In the genomic region with DNA sequence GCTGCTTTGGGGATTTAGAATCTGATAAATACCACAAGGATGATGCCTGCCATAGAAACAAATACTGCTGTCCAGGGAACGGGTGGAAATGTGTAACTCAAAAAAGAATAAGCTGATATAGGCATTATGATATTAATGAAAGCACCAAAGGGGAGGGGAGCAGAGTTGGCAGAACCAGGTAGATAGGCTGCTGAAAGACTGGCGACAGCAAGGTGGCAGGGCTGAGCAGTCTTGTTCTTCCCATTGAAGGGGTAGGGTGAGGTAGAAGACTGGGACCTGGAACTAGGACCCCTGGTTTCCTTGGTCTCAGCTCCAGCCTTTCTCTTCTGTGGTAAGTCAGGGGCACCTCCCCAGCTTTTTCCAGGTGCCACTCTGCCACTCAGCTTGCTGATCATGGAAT, we compare ENCODE assay signal across 10 cellular contexts. TPM values are rescaled to one million over a fixed set of nuclear protein-coding genes. Genes with fewer than 3 reads are reported as not detected.
DNase-seq lines count a peak whose midpoint lies in the region; ATAC-seq, FAIRE-seq and TF ChIP-seq lines count a peak whose summit lies in the region.
"Had no signal": no experiment of that assay in that cellular context is flagged by ENCODE, and none has a peak within 500 bp of the region (broad histone marks: within the 10 kb centered on the region; RNA-seq: fewer than 3 reads in every experiment).

No MANE protein-coding gene starts in this region.

- H2AFZ ChIP-seq in GM12878 (ENCODE audit: control insufficient read depth, low read depth, low read length) (no peak overlapping the region), keratinocyte (ENCODE audit: control insufficient read depth, low read length) (no peak overlapping the region)

- no peak overlapping the region for H3K27ac ChIP-seq in GM12878 (ENCODE audit: control insufficient read depth, insufficient read depth)
- no peak overlapping the region for H3K27ac ChIP-seq in keratinocyte (ENCODE audit: control insufficient read depth, insufficient read depth, low read length)

- H3K9me3 ChIP-seq in GM12878 (replicated peaks; ENCODE audit: control insufficient read depth, insufficient read depth, low read length) (no peaks in the 10 kb centered on the region), keratinocyte (ENCODE audit: control insufficient read depth, low read depth, low read length) (no peaks in the 10 kb centered on the region)

- TF ChIP-seq RAD21 in GM12878 (IDR thresholded peaks at IDR 0.05; ENCODE audit: insufficient read depth, low read depth, low read length): peak; percentile 31

- no peaks in the 10 kb centered on the region for H3K9me3 Mint-ChIP-seq in HFFc6
- no peaks in the 10 kb centered on the region for H3K9me3 Mint-ChIP-seq in activated naive CD4-positive, alpha-beta T cell treated with anti-CD3 and anti-CD28 coated beads, Interleukin-2, amount 50 U/mL, for 72 hours
- H3K9me3 Mint-ChIP-seq: activated B cell treated with CpG ODN at 0.5 μM for 24 hours had no signal

- peak; percentile 16 for DNase-seq in Caki2 (ENCODE audit: low read depth)
- DNase-seq in HFFc6: no peak
- no peak for DNase-seq in GM12878 (ENCODE audit: low read depth, low spot score)
- DNase-seq in keratinocyte (ENCODE audit: low read depth, low spot score): no peak
- DNase-seq in stimulated activated CD4-positive, alpha-beta T cell treated with anti-CD3 and anti-CD28 coated beads, Interleukin-4, amount 100 ng/mL, for 1 hour: no peak
- no peak for DNase-seq in activated naive CD4-positive, alpha-beta T cell treated with anti-CD3 and anti-CD28 coated beads, Interleukin-2, amount 50 U/mL, for 72 hours (ENCODE audit: low spot score in 2 of 2)
- no peak for DNase-seq in T-helper 1 cell
- DNase-seq in DMS79 (lab: John Stamatoyannopoulos, UW): no peak
- DNase-seq: activated B cell treated with CpG ODN at 0.5 μM for 24 hours, foreskin fibroblast had no signal

- RAD21 ChIA-PET in GM12878 (lab: Charles Lee; ENCODE audit: unreplicated experiment): interaction anchor here (0.7 to 10.0 kb wide), 27 partner anchors 8 to 227 kb away, joined by 3 to 306 read pairs (median 6); partner anchors contain the start of genes NCBP1, TDRD7, TMOD1 and TSTD2

- in situ Hi-C loops in Caki2 (cut with HindIII; ENCODE audit: low pct_unique_long_range_greater_than_20kb, low sequenced_read_pairs) (no loop called here), GM12878 (cut with MboI) (no loop called here)

- BruUV-seq in GM12878 (replicated peaks; lab: Mats Ljungman, UMichigan): no TSS peak

- WGBS in GM12878 (ENCODE audit: insufficient coverage, insufficient replicate concordance, low lambda C conversion rate, missing lambda C conversion rate): 79% methylated on average over 2 of the region's 2 CpGs

- H3K79me2 ChIP-seq in GM12878 (ENCODE audit: control insufficient read depth, insufficient read depth, low read length): no peaks in the 10 kb centered on the region
- no peaks in the 10 kb centered on the region for H3K79me2 ChIP-seq in keratinocyte (ENCODE audit: control insufficient read depth, insufficient read depth, low read length)

- ATAC-seq in GM12878: peak; percentile 52
- ATAC-seq in activated naive CD4-positive, alpha-beta T cell treated with anti-CD3 and anti-CD28 coated beads, Interleukin-2, amount 50 U/mL, for 72 hours: no peak

- SMC1A ChIA-PET in GM12878 (lab: Charles Lee; ENCODE audit: uncharacterized antibody, unreplicated experiment): interaction anchor here (0.7 to 11.4 kb wide), 39 partner anchors 8 to 862 kb away, joined by 3 to 377 read pairs (median 7); partner anchors contain the start of genes NCBP1, TMOD1 and TSTD2

- H3K4me3 ChIP-seq in GM12878 (no peak overlapping the region), keratinocyte (ENCODE audit: control insufficient read depth in 2 of 3, extremely low read depth in 1 of 3, insufficient read depth in 2 of 3, low read depth in 1 of 3, low read length in 3 of 3) (no peak overlapping the region)

- dilution Hi-C loops in keratinocyte (cut with MboI; ENCODE audit: extremely low pct_ligation_motif_present, low sequenced_read_pairs): no loop called here

- intact Hi-C loops in GM12878 (cut with micrococcal nuclease; ENCODE audit: unreplicated experiment): no loop called here

- H4K20me1 ChIP-seq in GM12878 (ENCODE audit: control insufficient read depth, insufficient read depth): no peaks in the 10 kb centered on the region
- no peaks in the 10 kb centered on the region for H4K20me1 ChIP-seq in keratinocyte (ENCODE audit: control insufficient read depth, extremely low read depth, insufficient read depth, low read length)

- no peak overlapping the region for H3K4me3 Mint-ChIP-seq in HFFc6
- H3K4me3 Mint-ChIP-seq: activated B cell treated with CpG ODN at 0.5 μM for 24 hours had no signal

- no peaks in the 10 kb centered on the region; the same call in 1 of the 2 replicates for H3K27me3 Mint-ChIP-seq in HFFc6 (ENCODE audit: insufficient read depth)
- H3K27me3 Mint-ChIP-seq: activated B cell treated with CpG ODN at 0.5 μM for 24 hours had no signal

- H3K9ac ChIP-seq in GM12878 (ENCODE audit: control insufficient read depth, insufficient read depth, low read length): no peak overlapping the region
- H3K9ac ChIP-seq in keratinocyte (ENCODE audit: control insufficient read depth, extremely low read depth, insufficient read depth, low read length): no peak overlapping the region

- no peak for TF ChIP-seq POLR2A in GM12878 (IDR thresholded peaks at IDR 0.05; ENCODE audit: low read depth, low read length)

- H3K9me1 ChIP-seq in keratinocyte (ENCODE audit: control insufficient read depth, extremely low read depth, insufficient read depth, low read length): no peaks in the 10 kb centered on the region

- POLR2A ChIA-PET in GM12878 (lab: Charles Lee): interaction anchor here (0.7 to 4.5 kb wide), 6 partner anchors 32 to 164 kb away, joined by 3 to 35 read pairs (median 6); partner anchors contain the start of genes NCBP1, TDRD7, TMOD1 and TSTD2

- TF ChIP-seq EP300 in GM12878 (IDR thresholded peaks at IDR 0.05; ENCODE audit: borderline replicate concordance in 1 of 2, control insufficient read depth in 1 of 2, low read depth in 2 of 2, low read length in 2 of 2): no peak

- H3K36me3 ChIP-seq in GM12878 (ENCODE audit: control insufficient read depth in 2 of 2, insufficient read depth in 2 of 2, low read length in 1 of 2) (peaks cover 0 to 3% of the 10 kb centered on the region in 2 experiments; a peak in 2 of 4 replicates), keratinocyte (ENCODE audit: control insufficient read depth in 2 of 2, extremely low read depth in 1 of 2, insufficient read depth in 2 of 2, low read length in 2 of 2) (no peaks in the 10 kb centered on the region)

- H3K4me2 ChIP-seq in GM12878 (ENCODE audit: control insufficient read depth, insufficient read depth) (no peak overlapping the region), keratinocyte (ENCODE audit: control insufficient read depth, extremely low read depth, insufficient read depth, low read depth, low read length) (no peak overlapping the region)

- no peaks in the 10 kb centered on the region for H3K27me3 ChIP-seq in GM12878 (replicated peaks in 1 of 2; ENCODE audit: control insufficient read depth in 2 of 2, insufficient read depth in 2 of 2, low read length in 1 of 2)
- H3K27me3 ChIP-seq in keratinocyte (ENCODE audit: control insufficient read depth, extremely low read depth, insufficient read depth, low read length): no peaks in the 10 kb centered on the region

- peaks cover 13% of the 10 kb centered on the region for H3K4me1 Mint-ChIP-seq in HFFc6 (ENCODE audit: low read depth)
- H3K4me1 Mint-ChIP-seq: activated B cell treated with CpG ODN at 0.5 μM for 24 hours had no signal

- H3K36me3 Mint-ChIP-seq in HFFc6 (ENCODE audit: low read depth): peaks cover 3% of the 10 kb centered on the region; the same call in 1 of the 2 replicates
- H3K36me3 Mint-ChIP-seq in activated naive CD4-positive, alpha-beta T cell treated with anti-CD3 and anti-CD28 coated beads, Interleukin-2, amount 50 U/mL, for 72 hours: no peaks in the 10 kb centered on the region

- CTCF ChIA-PET in GM12878 (lab: Yijun Ruan, JAX): interaction anchor here (0.7 to 14.9 kb wide), 43 partner anchors 9 to 614 kb away, joined by 3 to 573 read pairs (median 7); partner anchors contain the start of genes NCBP1, TDRD7, TMOD1 and TSTD2

- FAIRE-seq in GM12878 (lab: Jason Lieb, UNC) (no peak), keratinocyte (lab: Jason Lieb, UNC) (no peak)

- no peak overlapping the region for H3K27ac Mint-ChIP-seq in HFFc6
- H3K27ac Mint-ChIP-seq in activated naive CD4-positive, alpha-beta T cell treated with anti-CD3 and anti-CD28 coated beads, Interleukin-2, amount 50 U/mL, for 72 hours: no peak overlapping the region
- H3K27ac Mint-ChIP-seq: activated B cell treated with CpG ODN at 0.5 μM for 24 hours had no signal

- H3K4me1 ChIP-seq in GM12878 (ENCODE audit: control insufficient read depth, insufficient read depth, low read length): peaks cover 18% of the 10 kb centered on the region
- H3K4me1 ChIP-seq in keratinocyte (ENCODE audit: control insufficient read depth, extremely low read depth, insufficient read depth, low read length): no peaks in the 10 kb centered on the region

- TF ChIP-seq CTCF in HFFc6 (IDR thresholded peaks at IDR 0.05) (peak; percentile 36), GM12878 (IDR thresholded peaks at IDR 0.05 in 2 of 3, conservative IDR thresholded peaks at IDR 0.05 in 1 of 3; ENCODE audit: control insufficient read depth in 2 of 3, extremely low read depth in 1 of 3, insufficient read depth in 1 of 3, low read depth in 3 of 3, low read length in 3 of 3) (peak; percentile 39 to 56 (median 44); a peak in 4 of 6 replicates), keratinocyte (optimal IDR thresholded peaks at IDR 0.05 in 1 of 3, IDR thresholded peaks at IDR 0.05 in 1 of 3, conservative IDR thresholded peaks at IDR 0.05 in 1 of 3; ENCODE audit: extremely low read depth in 1 of 3, insufficient read depth in 2 of 3, low read length in 3 of 3) (peak; percentile 33 to 54 (median 42))

RNA-seq across cellular contexts. Expression of gene TMOD1, which starts 31.4 kb away (rescaled TPM):
- total RNA-seq in Caki2 (2014; rRNA removed; shearing (Covaris generic); ENCODE audit: low replicate concordance): 19.4 and 25.7 TPM in 2 replicates
- under 1 TPM; 0.14 to 0.60 (median 0.57) TPM for total RNA-seq in HFFc6 (2021; fragmentation: NEBNext Ultra II Directional; extraction: Animal tissue kit (Norgen Biotek cat#: 25700))
- 33.9 and 37.2 TPM in 2 replicates for total RNA-seq in GM12878 (2013; cell fraction: nucleolus; rRNA removed)
- total RNA-seq in GM12878 (2014; rRNA removed) (8.4 and 8.5 TPM in 2 replicates), GM12878 (2014; rRNA removed; fragmentation: Illumina TruSeq; extraction: Trizol) (13.9 and 15.0 TPM in 2 replicates), GM12878 (2021) (28.4 and 29.0 TPM in 2 replicates)
- polyA plus RNA-seq in GM12878 (2011; ENCODE audit: low read depth): 18.8 TPM
- polyA plus RNA-seq in GM12878 (2011; rRNA removed) (4.0 and 4.9 TPM in 2 replicates), GM12878 (2014; fragmentation: Illumina TruSeq; extraction: Trizol) (31.3 and 38.8 TPM in 2 replicates), GM12878 (2014; fragmentation: Nextera tagmentation; extraction: Ambion mirVana) (10 to 100 TPM; 11.1 to 16.9 TPM), GM12878 (2014; rRNA removed) (13.2 and 13.3 TPM in 2 replicates), GM12878 (2016; fragmentation: Nextera tagmentation; extraction: Ambion mirVana) (10 to 100 TPM; 27.7 to 44.1 TPM), keratinocyte (not detected in 3 replicates)
- 3.9 and 5.9 TPM in 2 replicates for polyA plus RNA-seq in GM12878 (2011; cell fraction: cytosol; rRNA removed)
- 5.2 and 5.5 TPM in 2 replicates for polyA plus RNA-seq in GM12878 (2011; cell fraction: nucleus; rRNA removed)
- 20.5 and 27.3 TPM in 2 replicates for polyA plus RNA-seq in GM12878 (2012)
- 2.9 and 3.7 TPM in 2 replicates for polyA minus RNA-seq in GM12878 (2011; rRNA and poly(A)+ RNA removed)
- 3.2 and 3.7 TPM in 2 replicates for polyA minus RNA-seq in GM12878 (2011; cell fraction: cytosol; rRNA and poly(A)+ RNA removed)
- 1.2 and 2.2 TPM in 2 replicates for polyA minus RNA-seq in GM12878 (2011; cell fraction: nucleus; rRNA and poly(A)+ RNA removed)
- polyA plus RNA-seq in keratinocyte (2011; ENCODE audit: low read depth): 0.07 TPM
- 0.04 TPM in 1 of 2 replicates, not detected in the other for polyA plus RNA-seq in keratinocyte (2011; cell fraction: cytosol; rRNA removed)
- 0.03 TPM in 1 of 2 replicates, not detected in the other for polyA plus RNA-seq in keratinocyte (2011; cell fraction: nucleus; rRNA removed)
- 0.28 TPM in 1 of 2 replicates, not detected in the other for polyA plus RNA-seq in keratinocyte (2012; ENCODE audit: low replicate concordance)
- 0.13 TPM in 1 of 3 replicates, not detected in the others for polyA minus RNA-seq in keratinocyte
- polyA minus RNA-seq in keratinocyte (2011; cell fraction: cytosol; rRNA and poly(A)+ RNA removed): not detected
- polyA minus RNA-seq in keratinocyte (2011; cell fraction: nucleus; rRNA and poly(A)+ RNA removed): not detected in 2 replicates
- 1 to 10 TPM in 1 of 2 donors, under 1 TPM in 1; 0.96 to 1.5 TPM for total RNA-seq in activated naive CD4-positive, alpha-beta T cell treated with anti-CD3 and anti-CD28 coated beads, Interleukin-2, amount 50 U/mL, for 72 hours

RNA-seq across cellular contexts. Expression of gene TDRD7, which starts 58.2 kb away (rescaled TPM):
- 14.2 and 15.4 TPM in 2 replicates for total RNA-seq in Caki2 (2014; rRNA removed; shearing (Covaris generic); ENCODE audit: low replicate concordance)
- total RNA-seq in HFFc6 (2021; fragmentation: NEBNext Ultra II Directional; extraction: Animal tissue kit (Norgen Biotek cat#: 25700)): 10 to 100 TPM in 2 of 6 experiments, 1 to 10 TPM in 4; 8.2 to 10.5 (median 9.0) TPM
- 44.4 and 45.0 TPM in 2 replicates for total RNA-seq in GM12878 (2013; cell fraction: nucleolus; rRNA removed)
- 16.2 and 18.6 TPM in 2 replicates for total RNA-seq in GM12878 (2014; rRNA removed)
- total RNA-seq in GM12878 (2014; rRNA removed; fragmentation: Illumina TruSeq; extraction: Trizol): 21.5 and 22.2 TPM in 2 replicates
- total RNA-seq in GM12878 (2021): 16.2 and 17.9 TPM in 2 replicates
- polyA plus RNA-seq in GM12878 (2011; ENCODE audit: low read depth): 6.9 TPM
- polyA plus RNA-seq in GM12878 (2011; rRNA removed): 26.4 and 36.3 TPM in 2 replicates
- polyA plus RNA-seq in GM12878 (2011; cell fraction: cytosol; rRNA removed): 12.2 and 13.4 TPM in 2 replicates
- polyA plus RNA-seq in GM12878 (2011; cell fraction: nucleus; rRNA removed): 22.2 and 22.6 TPM in 2 replicates
- polyA plus RNA-seq in GM12878 (2012): 7.7 and 10.2 TPM in 2 replicates
- polyA plus RNA-seq in GM12878 (2014; fragmentation: Illumina TruSeq; extraction: Trizol): 20.4 and 26.2 TPM in 2 replicates
- 1 to 10 TPM; 5.7 to 8.3 TPM for polyA plus RNA-seq in GM12878 (2014; fragmentation: Nextera tagmentation; extraction: Ambion mirVana)
- 13.0 and 16.2 TPM in 2 replicates for polyA plus RNA-seq in GM12878 (2014; rRNA removed)
- polyA plus RNA-seq in GM12878 (2016; fragmentation: Nextera tagmentation; extraction: Ambion mirVana): 10 to 100 TPM; 14.9 to 16.1 TPM
- polyA minus RNA-seq in GM12878 (2011; rRNA and poly(A)+ RNA removed): 23.5 and 27.9 TPM in 2 replicates
- polyA minus RNA-seq in GM12878 (2011; cell fraction: cytosol; rRNA and poly(A)+ RNA removed): 6.8 and 10.0 TPM in 2 replicates
- polyA minus RNA-seq in GM12878 (2011; cell fraction: nucleus; rRNA and poly(A)+ RNA removed): 11.4 and 18.4 TPM in 2 replicates
- 7.3 to 10.5 TPM (median 8.7 TPM) in 3 replicates for polyA plus RNA-seq in keratinocyte
- 3.1 TPM for polyA plus RNA-seq in keratinocyte (2011; ENCODE audit: low read depth)
- polyA plus RNA-seq in keratinocyte (2011; cell fraction: cytosol; rRNA removed): 4.8 and 8.8 TPM in 2 replicates
- 9.4 and 11.1 TPM in 2 replicates for polyA plus RNA-seq in keratinocyte (2011; cell fraction: nucleus; rRNA removed)
- 3.4 and 8.0 TPM in 2 replicates for polyA plus RNA-seq in keratinocyte (2012; ENCODE audit: low replicate concordance)
- polyA minus RNA-seq in keratinocyte: 4.2 to 10.5 TPM (median 5.9 TPM) in 3 replicates
- 2.7 TPM for polyA minus RNA-seq in keratinocyte (2011; cell fraction: cytosol; rRNA and poly(A)+ RNA removed)
- 5.7 and 12.6 TPM in 2 replicates for polyA minus RNA-seq in keratinocyte (2011; cell fraction: nucleus; rRNA and poly(A)+ RNA removed)
- 10 to 100 TPM in 1 of 2 donors, 1 to 10 TPM in 1; 5.0 to 12.2 TPM for total RNA-seq in activated naive CD4-positive, alpha-beta T cell treated with anti-CD3 and anti-CD28 coated beads, Interleukin-2, amount 50 U/mL, for 72 hours
